Comparison of ENCODE assay signal across 35 cellular contexts in genomic region chr5:175394601-175395000, GRCh38. TPM values are rescaled to one million over a fixed set of nuclear protein-coding genes. Genes with fewer than 3 reads are reported as not detected.
"Had no signal": no experiment of that assay in that cellular context is flagged by ENCODE, and none has a peak within 500 bp of the region (broad histone marks: within the 10 kb centered on the region; RNA-seq: fewer than 3 reads in every experiment).

No MANE protein-coding gene starts in this region.

- H3K27ac ChIP-seq: left ventricle myocardium inferior, neural progenitor cell, neutrophil, ovary, right atrium auricular region, right lobe of liver, testis, thyroid gland, transverse colon, upper lobe of left lung, vagina had no signal

- H3K9me3 Mint-ChIP-seq: mesothelial cell of epicardium; natural killer cell; stimulated activated memory B cell treated with anti-CD40 and anti-IgM and Interleukin-4, amounts not matched to agents 10 μg/mL and 1 μg/mL and 100 μg/mL, for 72 hours; stimulated activated naive CD8-positive, alpha-beta T cell treated with anti-CD3 and anti-CD28 coated beads, Interleukin-15, amount 100 ng/mL, for 72 hours had no signal

- H3K4me1 Mint-ChIP-seq: immature natural killer cell; mesothelial cell of epicardium; naive B cell; natural killer cell; stimulated activated memory B cell treated with anti-CD40 and anti-IgM and Interleukin-4, amounts not matched to agents 10 μg/mL and 1 μg/mL and 100 μg/mL, for 72 hours; stimulated activated naive CD8-positive, alpha-beta T cell treated with anti-CD3 and anti-CD28 coated beads, Interleukin-15, amount 100 ng/mL, for 72 hours had no signal

- DNase-seq: hippocampal formation; immature natural killer cell; kidney; left colon; left ventricle myocardium inferior; mesendoderm; naive B cell; natural killer cell; nephron progenitor cell; occipital lobe; ovary; right lobe of liver; stimulated activated CD4-positive, alpha-beta T cell treated with anti-CD3 and anti-CD28 coated beads, Interleukin-1b, Interleukin-23, amount 100 ng/mL, for 48 hours; stimulated activated CD4-positive, alpha-beta T cell treated with anti-CD3 and anti-CD28 coated beads, Interleukin-2, amount 100 ng/mL, for 48 hours; stimulated activated CD4-positive, alpha-beta T cell treated with anti-CD3 and anti-CD28 coated beads, Interleukin-4, amount 100 ng/mL, for 4 hours; stimulated activated CD8-positive, alpha-beta memory T cell treated with anti-CD3 and anti-CD28 coated beads, Interleukin-4, amount 100 ng/mL, for 48 hours; stimulated activated naive CD4-positive, alpha-beta T cell treated with Interleukin-2 at 50 U/mL for 16 hours; stimulated activated naive CD8-positive, alpha-beta T cell treated with anti-CD3 and anti-CD28 coated beads, Interleukin-15, amount 100 ng/mL, for 72 hours; testis; transverse colon; upper lobe of left lung had no signal

- H2AFZ ChIP-seq: neural progenitor cell had no signal

- H3K4me2 ChIP-seq: neural progenitor cell, smooth muscle cell had no signal

- ATAC-seq: left colon; natural killer cell; right lobe of liver; stimulated activated memory B cell treated with anti-CD40 and anti-IgM and Interleukin-4, amounts not matched to agents 10 μg/mL and 1 μg/mL and 100 μg/mL, for 72 hours; stimulated activated naive CD8-positive, alpha-beta T cell treated with anti-CD3 and anti-CD28 coated beads, Interleukin-15, amount 100 ng/mL, for 72 hours had no signal

- H3K27me3 ChIP-seq: neural progenitor cell, neutrophil, ovary, right atrium auricular region, right lobe of liver, testis, thyroid gland, transverse colon, upper lobe of left lung, vagina had no signal

- H3K4me3 Mint-ChIP-seq: immature natural killer cell; mesothelial cell of epicardium; naive B cell; natural killer cell; neural progenitor cell; stimulated activated memory B cell treated with anti-CD40 and anti-IgM and Interleukin-4, amounts not matched to agents 10 μg/mL and 1 μg/mL and 100 μg/mL, for 72 hours; stimulated activated naive CD8-positive, alpha-beta T cell treated with anti-CD3 and anti-CD28 coated beads, Interleukin-15, amount 100 ng/mL, for 72 hours had no signal

- H3K9ac ChIP-seq: neural progenitor cell had no signal

- H3K4me1 ChIP-seq: left ventricle myocardium inferior, neural progenitor cell, right atrium auricular region, right lobe of liver, testis, thyroid gland, transverse colon, upper lobe of left lung, vagina had no signal

- H3K9me3 ChIP-seq: left ventricle myocardium inferior, neutrophil, ovary, right atrium auricular region, right lobe of liver, testis, thyroid gland, transverse colon, upper lobe of left lung, vagina had no signal

- H3K27me3 Mint-ChIP-seq: progenitor cell of endocrine pancreas had no signal

- H3K27ac Mint-ChIP-seq: immature natural killer cell; mesothelial cell of epicardium; natural killer cell; nephron progenitor cell; neural progenitor cell; progenitor cell of endocrine pancreas; stimulated activated memory B cell treated with anti-CD40 and anti-IgM and Interleukin-4, amounts not matched to agents 10 μg/mL and 1 μg/mL and 100 μg/mL, for 72 hours; stimulated activated naive CD8-positive, alpha-beta T cell treated with anti-CD3 and anti-CD28 coated beads, Interleukin-15, amount 100 ng/mL, for 72 hours had no signal

- H3K36me3 ChIP-seq: left ventricle myocardium inferior, neural progenitor cell, neutrophil, ovary, right atrium auricular region, right lobe of liver, thyroid gland, transverse colon, upper lobe of left lung, vagina had no signal

- H3K4me3 ChIP-seq: left ventricle myocardium inferior, lung, neural progenitor cell, ovary, right atrium auricular region, right lobe of liver, smooth muscle cell, testis, thyroid gland, transverse colon, upper lobe of left lung, vagina had no signal

- H3K36me3 Mint-ChIP-seq: immature natural killer cell; mesothelial cell of epicardium; naive B cell; natural killer cell; neural progenitor cell; stimulated activated memory B cell treated with anti-CD40 and anti-IgM and Interleukin-4, amounts not matched to agents 10 μg/mL and 1 μg/mL and 100 μg/mL, for 72 hours had no signal

RNA-seq across cellular contexts. Expression of gene DRD1, which starts 49.4 kb away (rescaled TPM):
- total RNA-seq: left ventricle myocardium inferior, mononuclear cell, natural killer cell, progenitor cell of endocrine pancreas, pulmonary artery endothelial cell, renal cortical epithelial cell, right atrium auricular region, skeletal muscle tissue, thyroid gland, vagina had no signal
- polyA plus RNA-seq: immature natural killer cell had no signal
